ENCODE assay signal across 27 cellular contexts in genomic region chr18:2420367-2420766, GRCh38.
"Had no signal": no experiment of that assay in that cellular context is flagged by ENCODE, and none has a peak within 500 bp of the region (broad histone marks: within the 10 kb centered on the region; RNA-seq: fewer than 3 reads in every experiment).

No MANE protein-coding gene starts in this region.

- H3K27me3 ChIP-seq: colonic mucosa, esophagus squamous epithelium, gastrocnemius medialis, heart left ventricle, hepatocyte, left lung had no signal

- H3K36me3 ChIP-seq: colonic mucosa, esophagus squamous epithelium, gastrocnemius medialis, heart left ventricle, left lung, lower lobe of right lung had no signal

- H3K4me1 ChIP-seq: colonic mucosa, esophagus squamous epithelium, gastrocnemius medialis, heart left ventricle, left lung, lower lobe of right lung had no signal

- H2AFZ ChIP-seq: hepatocyte had no signal

- H3K4me3 ChIP-seq: colonic mucosa, esophagus squamous epithelium, gastrocnemius medialis, heart left ventricle, hepatocyte, left lung, lower lobe of right lung had no signal

- FAIRE-seq: endometrium, kidney had no signal

- DNase-seq: colonic mucosa; cortex of kidney; effector CD8-positive, alpha-beta T cell; effector memory CD8-positive, alpha-beta T cell; endodermal cell; erythroblast; esophagus squamous epithelium; foreskin fibroblast; foreskin melanocyte; gastrocnemius medialis; heart left ventricle; hypothalamus; immature natural killer cell; islet precursor cell; kidney; kidney glomerular epithelial cell; left cardiac atrium; left lung; left ventricle myocardium superior; lower lobe of right lung; mesendoderm; midbrain; naive thymus-derived CD4-positive, alpha-beta T cell; natural killer cell had no signal

- H3K79me2 ChIP-seq: hepatocyte had no signal

- H3K4me2 ChIP-seq: hepatocyte had no signal

- H3K27ac ChIP-seq: colonic mucosa, epithelial cell of prostate, esophagus squamous epithelium, gastrocnemius medialis, heart left ventricle, hepatocyte, left lung, lower lobe of right lung had no signal

- H3K9me3 ChIP-seq: colonic mucosa, esophagus squamous epithelium, gastrocnemius medialis, heart left ventricle, left lung, lower lobe of right lung had no signal
